ENCODE assay signal across 1 cellular context in genomic region chr1:54798769-54799641, GRCh38.
TF ChIP-seq lines count a peak whose summit lies in the region.

No MANE protein-coding gene starts in this region.

TF ChIP-seq in GM12878, 131 proteins besides CTCF, POLR2A, EP300 and RAD21 (continued from another document):
- TF ChIP-seq BACH1 (IDR thresholded peaks at IDR 0.05; ENCODE audit: borderline replicate concordance) (no peak), ZNF217 (IDR thresholded peaks at IDR 0.05) (no peak), DPF2 (IDR thresholded peaks at IDR 0.05) (0 out of 2 replicates have a peak, but pooled peaks have one; percentile 59), CEBPB (IDR thresholded peaks at IDR 0.05; ENCODE audit: borderline replicate concordance in 1 of 2, low read depth in 2 of 2, low read length in 2 of 2) (peak in 1 of 2 experiments; percentile 43; a peak in 1 of 4 replicates), MLLT1 (IDR thresholded peaks at IDR 0.05) (no peak), NKRF (conservative IDR thresholded peaks at IDR 0.05) (no peak), MXI1 (IDR thresholded peaks at IDR 0.05; ENCODE audit: low read depth, low read length) (no peak), CHD2 (IDR thresholded peaks at IDR 0.05; ENCODE audit: borderline replicate concordance, low read depth, low read length) (no peak), ZNF384 (IDR thresholded peaks at IDR 0.05; ENCODE audit: borderline replicate concordance, low read depth, low read length) (no peak), SP1 (IDR thresholded peaks at IDR 0.05; ENCODE audit: low read depth, low read length) (no peak), FOS (IDR thresholded peaks at IDR 0.05; ENCODE audit: borderline replicate concordance, extremely low read depth, insufficient read length) (no peak), IKZF2 (IDR thresholded peaks at IDR 0.05) (0 out of 4 replicates have a peak, but pooled peaks of 1 of the 2 experiments have one; percentile 13), NFXL1 (IDR thresholded peaks at IDR 0.05; ENCODE audit: borderline replicate concordance) (0 out of 2 replicates have a peak, but pooled peaks have one; percentile 27), MYC (IDR thresholded peaks at IDR 0.05; ENCODE audit: insufficient read depth, insufficient read length, insufficient replicate concordance, low read length, severe bottlenecking) (no peak), EED (IDR thresholded peaks at IDR 0.05; ENCODE audit: low read depth) (peak; percentile 9; the same call in 1 of the 2 replicates), RUNX3 (IDR thresholded peaks at IDR 0.05; ENCODE audit: low read length) (peak; percentile 60), MTA2 (IDR thresholded peaks at IDR 0.05; ENCODE audit: low read depth) (no peak), ATF7 (IDR thresholded peaks at IDR 0.05; ENCODE audit: low read depth) (peak; percentile 89), CBFB (IDR thresholded peaks at IDR 0.05; ENCODE audit: low read depth) (0 out of 2 replicates have a peak, but pooled peaks have one; percentile 35), CREB1 (IDR thresholded peaks at IDR 0.05; ENCODE audit: low read depth) (0 out of 2 replicates have a peak, but pooled peaks have one; percentile 59), RAD51 (IDR thresholded peaks at IDR 0.05) (no peak), EZH2 (IDR thresholded peaks at IDR 0.05; ENCODE audit: borderline replicate concordance, control insufficient read depth, low read depth, low read length) (no peak)
